Comparison of ENCODE assay signal across 4 cellular contexts in genomic region chr12:100790558-100790957, GRCh38.
TF ChIP-seq lines count a peak whose summit lies in the region.

No MANE protein-coding gene starts in this region.

TF ChIP-seq in A549, 52 proteins besides CTCF, POLR2A, EP300 and RAD21:
- no peak for TF ChIP-seq PBX3 (IDR thresholded peaks at IDR 0.05)
- peak; percentile 88 for TF ChIP-seq MAFK (IDR thresholded peaks at IDR 0.05; ENCODE audit: partially characterized antibody)

TF ChIP-seq in IMR-90, 13 proteins besides CTCF, POLR2A, EP300 and RAD21:
- TF ChIP-seq MAZ (IDR thresholded peaks at IDR 0.05; ENCODE audit: borderline replicate concordance, low read depth, low read length) (no peak), MAFK (IDR thresholded peaks at IDR 0.05; ENCODE audit: low read depth, low read length) (peak; percentile 94), RFX5 (IDR thresholded peaks at IDR 0.05; ENCODE audit: low read depth, low read length) (no peak)

TF ChIP-seq in H1, 55 proteins besides CTCF, POLR2A, EP300 and RAD21:
- TF ChIP-seq CBX8 (IDR thresholded peaks at IDR 0.05; ENCODE audit: borderline replicate concordance, low read depth, low read length) (no peak), MAFK (IDR thresholded peaks at IDR 0.05; ENCODE audit: low read depth, low read length) (peak; percentile 46; the same call in 1 of the 2 replicates)

TF ChIP-seq in WTC11, 78 proteins besides CTCF, POLR2A, EP300 and RAD21:
- no peak for TF ChIP-seq ATF2 (CRISPR knock-in tag; IDR thresholded peaks at IDR 0.05; ENCODE audit: borderline replicate concordance, low read depth)
